8 cellular contexts compared by ENCODE assay signal in the genomic region with DNA sequence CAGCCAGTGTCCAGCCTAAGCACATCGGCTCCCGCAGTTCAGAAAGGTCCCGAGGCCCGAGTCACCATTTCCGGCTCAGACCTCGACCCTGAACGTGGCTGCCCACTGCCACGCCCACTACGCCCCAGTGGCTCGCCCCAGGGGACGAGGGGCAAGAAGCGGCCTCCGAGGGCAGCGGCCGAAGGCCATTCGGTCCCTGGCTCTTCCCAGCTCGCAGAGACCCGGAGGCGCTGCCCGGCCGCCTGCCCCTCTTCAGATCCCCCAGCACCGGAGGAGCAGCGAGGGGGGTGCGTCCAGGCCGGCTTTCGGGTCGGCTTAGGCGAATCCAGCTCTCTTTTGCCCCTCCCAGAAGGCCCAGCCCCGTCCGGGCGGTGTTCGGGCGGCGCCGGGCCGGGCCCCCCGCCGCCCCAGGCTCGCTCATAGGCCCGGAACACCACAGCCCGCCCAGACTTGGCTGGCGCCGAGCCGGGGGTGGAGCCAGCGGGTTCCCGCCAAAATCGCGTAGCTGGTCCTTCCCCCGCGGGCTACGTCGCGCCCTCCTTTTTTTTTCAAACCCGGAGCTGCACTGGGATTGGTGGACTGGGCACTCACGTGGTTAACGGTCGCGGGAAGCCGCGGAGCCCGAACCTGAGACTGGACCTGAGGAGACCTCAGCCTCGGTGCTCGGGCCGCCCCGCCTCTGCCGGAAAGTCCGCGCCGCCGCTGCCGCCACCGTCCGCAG. TPM values are rescaled to one million over a fixed set of nuclear protein-coding genes. Genes with fewer than 3 reads are reported as not detected.
DNase-seq lines count a peak whose midpoint lies in the region; ATAC-seq and TF ChIP-seq lines count a peak whose summit lies in the region.

WEE1 (plus strand) TSS at position 617 of the 721 bp plus-strand sequence. CDS start 264 bp downstream, outside the sequence.

- no peaks in the 10 kb centered on the region for H3K9me2 ChIP-seq in Loucy (replicated peaks; ENCODE audit: low read depth, low read length)

- H3K27me3 ChIP-seq in H7 (ENCODE audit: control insufficient read depth, insufficient read depth, low read length) (no peaks in the 10 kb centered on the region), Loucy (ENCODE audit: insufficient read depth, low read length, poor library complexity, severe bottlenecking) (no peaks in the 10 kb centered on the region), RWPE2 (ENCODE audit: insufficient read depth, poor library complexity, severe bottlenecking) (no peaks in the 10 kb centered on the region)

- peaks cover 36% of the 10 kb centered on the region for H3K4me1 Mint-ChIP-seq in activated T-helper 2 cell treated with anti-CD3 and anti-CD28 coated beads, Interferon-gamma antibody, Interleukin-2, Interleukin-4, amounts not matched to agents 10 μg/mL and 5 μg/mL and 100 μg/mL, durations not matched to agents 14 hours and 24 hours and 36 hours (ENCODE audit: low read depth)
- peaks cover 23 to 33% of the 10 kb centered on the region in 2 donors for H3K4me1 Mint-ChIP-seq in natural killer cell

- H3K27ac Mint-ChIP-seq in activated T-helper 2 cell treated with anti-CD3 and anti-CD28 coated beads, Interferon-gamma antibody, Interleukin-2, Interleukin-4, amounts not matched to agents 10 μg/mL and 5 μg/mL and 100 μg/mL, durations not matched to agents 14 hours and 24 hours and 36 hours = peak within 1 kb of the TSS; percentile 89
- H3K27ac Mint-ChIP-seq in natural killer cell = peak within 1 kb of the TSS; percentile 85 to 90

- no peak for TF ChIP-seq CTCF in Loucy (conservative IDR thresholded peaks at IDR 0.05; ENCODE audit: low read length)
- no peak for TF ChIP-seq CTCF in RWPE2 (IDR thresholded peaks at IDR 0.05; ENCODE audit: poor library complexity, severe bottlenecking)
- no peak for TF ChIP-seq CTCF in natural killer cell (IDR thresholded peaks at IDR 0.05)

- H3K27ac ChIP-seq in RWPE2 (ENCODE audit: poor library complexity, severe bottlenecking) = peak within 1 kb of the TSS; percentile 85

- peaks cover 38% of the 10 kb centered on the region for H4K20me1 ChIP-seq in Loucy (ENCODE audit: insufficient read depth, low read length, poor library complexity, severe bottlenecking)

- peaks cover 36% of the 10 kb centered on the region for H3K36me3 Mint-ChIP-seq in activated T-helper 2 cell treated with anti-CD3 and anti-CD28 coated beads, Interferon-gamma antibody, Interleukin-2, Interleukin-4, amounts not matched to agents 10 μg/mL and 5 μg/mL and 100 μg/mL, durations not matched to agents 14 hours and 24 hours and 36 hours (ENCODE audit: low read depth)
- no peaks in the 10 kb centered on the region for H3K36me3 Mint-ChIP-seq in natural killer cell

- peak within 1 kb of the TSS; percentile 93 for H3K9ac ChIP-seq in Loucy (ENCODE audit: low read depth, low read length, poor library complexity, severe bottlenecking)

- peaks cover 53% of the 10 kb centered on the region for H3K79me2 ChIP-seq in Loucy (ENCODE audit: insufficient read depth, low read length)

- DNase-seq in ELR (ENCODE audit: low read depth) = peak; percentile 99
- DNase-seq in H7 = peak; percentile 98
- DNase-seq in RWPE2 (ENCODE audit: low spot score) = peak; percentile 96
- DNase-seq in activated T-helper 2 cell treated with anti-CD3 and anti-CD28 coated beads, Interferon-gamma antibody, Interleukin-2, Interleukin-4, amounts not matched to agents 10 μg/mL and 5 μg/mL and 100 μg/mL, durations not matched to agents 14 hours and 24 hours and 36 hours (ENCODE audit: low spot score) = peak; percentile 98
- peak; percentile 97 for DNase-seq in fibroblast of peridontal ligament (ENCODE audit: extremely low read depth)
- peak; percentile 97 for DNase-seq in natural killer cell
- peak; percentile 78 to 88 (median 82) for DNase-seq in stimulated activated naive CD4-positive, alpha-beta T cell (lab: John Stamatoyannopoulos, UW)

- peak within 1 kb of the TSS; percentile 95 for H3K4me3 ChIP-seq in H7 (ENCODE audit: insufficient read depth, low read depth, low read length)
- H3K4me3 ChIP-seq in Loucy (ENCODE audit: low read length, poor library complexity, severe bottlenecking) = peak within 1 kb of the TSS; percentile 99
- H3K4me3 ChIP-seq in RWPE2 (ENCODE audit: severe bottlenecking) = peak within 1 kb of the TSS; percentile 90

- intact Hi-C loops in activated T-helper 2 cell treated with anti-CD3 and anti-CD28 coated beads, Interferon-gamma antibody, Interleukin-2, Interleukin-4, amounts not matched to agents 10 μg/mL and 5 μg/mL and 100 μg/mL, durations not matched to agents 14 hours and 24 hours and 36 hours (cut with micrococcal nuclease) = loop anchor here (1.0 to 10.0 kb wide), 5 partner anchors 28 to 888 kb away; partner anchors contain the start of genes RPL27A and TRIM66
- intact Hi-C loops in natural killer cell (cut with micrococcal nuclease) = loop anchor here (1.0 kb wide), 2 partner anchors 41 to 113 kb away; no protein-coding TSS in a partner anchor

- no peaks in the 10 kb centered on the region for H3K9me3 Mint-ChIP-seq in activated T-helper 2 cell treated with anti-CD3 and anti-CD28 coated beads, Interferon-gamma antibody, Interleukin-2, Interleukin-4, amounts not matched to agents 10 μg/mL and 5 μg/mL and 100 μg/mL, durations not matched to agents 14 hours and 24 hours and 36 hours
- no peaks in the 10 kb centered on the region for H3K9me3 Mint-ChIP-seq in natural killer cell

- H3K4me1 ChIP-seq in Loucy (ENCODE audit: insufficient read depth, low read length, poor library complexity, severe bottlenecking) = peaks cover 32% of the 10 kb centered on the region
- H3K4me1 ChIP-seq in RWPE2 (ENCODE audit: insufficient read depth, poor library complexity, severe bottlenecking) = peaks cover 36% of the 10 kb centered on the region

- H3K4me2 ChIP-seq in Loucy (ENCODE audit: low read depth, low read length, poor library complexity, severe bottlenecking) = peak within 1 kb of the TSS; percentile 94

- peaks cover 2% of the 10 kb centered on the region for H3K27me3 Mint-ChIP-seq in activated T-helper 2 cell treated with anti-CD3 and anti-CD28 coated beads, Interferon-gamma antibody, Interleukin-2, Interleukin-4, amounts not matched to agents 10 μg/mL and 5 μg/mL and 100 μg/mL, durations not matched to agents 14 hours and 24 hours and 36 hours (ENCODE audit: low read depth)
- H3K27me3 Mint-ChIP-seq in natural killer cell (ENCODE audit: low read depth in 2 of 2) = no peaks in the 10 kb centered on the region

- no peaks in the 10 kb centered on the region for H3K9me3 ChIP-seq in Loucy (ENCODE audit: insufficient read depth, low read depth, low read length)
- H3K9me3 ChIP-seq in RWPE2 (ENCODE audit: severe bottlenecking) = no peaks in the 10 kb centered on the region

- ATAC-seq in RWPE2 (ENCODE audit: low read depth) = peak; percentile 86
- ATAC-seq in natural killer cell = peak; percentile 90 to 97 (median 91)

- peak within 1 kb of the TSS; percentile 96 for H2AFZ ChIP-seq in Loucy (ENCODE audit: low read length)

- no peaks in the 10 kb centered on the region for H3F3A ChIP-seq in Loucy (ENCODE audit: low read depth)

- H3K36me3 ChIP-seq in H7 (replicated peaks; ENCODE audit: control insufficient read depth, insufficient read depth, low read length) (peaks cover 17% of the 10 kb centered on the region), Loucy (ENCODE audit: insufficient read depth, low read length) (peaks cover 22% of the 10 kb centered on the region), RWPE2 (ENCODE audit: low read depth) (peaks cover 38% of the 10 kb centered on the region)

- peak within 1 kb of the TSS; percentile 91 for H3K4me3 Mint-ChIP-seq in activated T-helper 2 cell treated with anti-CD3 and anti-CD28 coated beads, Interferon-gamma antibody, Interleukin-2, Interleukin-4, amounts not matched to agents 10 μg/mL and 5 μg/mL and 100 μg/mL, durations not matched to agents 14 hours and 24 hours and 36 hours (ENCODE audit: low read depth)
- H3K4me3 Mint-ChIP-seq in natural killer cell = peak within 1 kb of the TSS; percentile 92

RNA-seq across cellular contexts. Expression of gene WEE1, which starts in this region (rescaled TPM):
- 125 and 176 TPM in 2 replicates for total RNA-seq in H7 (2014; rRNA removed; shearing (Covaris generic))
- 48.6 and 49.6 TPM in 2 replicates for total RNA-seq in activated T-helper 2 cell treated with anti-CD3 and anti-CD28 coated beads, Interferon-gamma antibody, Interleukin-2, Interleukin-4, amounts not matched to agents 10 μg/mL and 5 μg/mL and 100 μg/mL, durations not matched to agents 14 hours and 24 hours and 36 hours
- total RNA-seq in natural killer cell = 10 to 100 TPM; 17.1 to 20.8 (median 19.0) TPM

Comparison
In these comparisons a context has a peak if more than half of its experiments do, and no peak if none do; other contexts are left out.
1. Peak in every context shown above with its lines: DNase-seq, ATAC-seq, H3K4me3 ChIP-seq and H3K27ac ChIP-seq.